Comparison of ENCODE assay signal across 17 cellular contexts in the genomic region with DNA sequence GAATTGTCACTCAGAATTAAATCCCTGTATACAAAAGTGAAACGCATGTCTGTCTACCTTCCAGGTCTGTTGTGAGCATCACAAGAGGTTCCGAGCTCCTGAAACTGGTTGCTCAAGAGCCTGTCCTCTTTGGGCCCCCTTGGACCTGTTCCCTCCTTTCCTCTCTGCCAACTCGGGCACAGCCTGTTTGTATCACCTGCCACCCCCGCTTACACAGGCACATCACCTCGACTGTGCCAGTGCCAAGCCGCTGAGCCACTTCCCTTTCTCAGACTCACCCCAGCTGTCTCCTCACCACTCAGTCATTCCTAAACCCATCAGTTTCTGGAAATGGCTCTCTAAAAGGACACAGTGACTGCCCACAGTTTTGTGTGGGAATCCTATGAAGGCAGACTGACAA. TPM values are rescaled to one million over a fixed set of nuclear protein-coding genes. Genes with fewer than 3 reads are reported as not detected.
DNase-seq lines count a peak whose midpoint lies in the region; ATAC-seq, FAIRE-seq and TF ChIP-seq lines count a peak whose summit lies in the region.
"Had no signal": no experiment of that assay in that cellular context is flagged by ENCODE, and none has a peak within 500 bp of the region (broad histone marks: within the 10 kb centered on the region; RNA-seq: fewer than 3 reads in every experiment).

No MANE protein-coding gene starts in this region.

- peak; percentile 31 to 54 for DNase-seq in activated T-cell treated with anti-CD3 and anti-CD28 coated beads, Interleukin-2, amount 50 U/mL, for 48 hours
- DNase-seq in activated T-cell treated with anti-CD3 and anti-CD28 coated beads, Interleukin-2, amount 50 U/mL, for 1 hour = no peak
- no peak for DNase-seq in GM12891 (ENCODE audit: insufficient read length, low spot score)
- DNase-seq in stimulated activated effector memory CD8-positive, alpha-beta T cell treated with anti-CD3 and anti-CD28 coated beads, Interleukin-12 subunit alpha, Interleukin-12 subunit beta, amount 100 ng/mL, for 72 hours (ENCODE audit: low spot score in 2 of 2) = peak in 1 of 2 donors; percentile 63
- no peak for DNase-seq in GM12892 (ENCODE audit: insufficient read length)
- DNase-seq in stomach = no peak
- DNase-seq: activated gamma-delta T cell treated with Interleukin-2 at 50 U/mL for 16 hours, colonic mucosa, H7, NCI-H1105 treated with DMSO at 0.1 percent for 48 hours, NCI-H2171 treated with DMSO at 0.1 percent for 48 hours had no signal

- TF ChIP-seq POLR2A in GM12891 (IDR thresholded peaks at IDR 0.05; ENCODE audit: low read depth, low read length) (no peak), GM12892 (IDR thresholded peaks at IDR 0.05; ENCODE audit: low read depth, low read length) (no peak), stomach (IDR thresholded peaks at IDR 0.05) (no peak)

- H3K36me3 Mint-ChIP-seq in activated T-helper 17 cell treated with anti-CD3 and anti-CD28 coated beads, Interleukin-2, amount 50 U/mL, for 72 hours (ENCODE audit: low read depth) = no peaks in the 10 kb centered on the region
- H3K36me3 Mint-ChIP-seq in stimulated activated effector memory CD8-positive, alpha-beta T cell treated with anti-CD3 and anti-CD28 coated beads, Interleukin-12 subunit alpha, Interleukin-12 subunit beta, amount 100 ng/mL, for 72 hours = no peaks in the 10 kb centered on the region

- H3K9me3 Mint-ChIP-seq in activated T-helper 17 cell treated with anti-CD3 and anti-CD28 coated beads, Interleukin-2, amount 50 U/mL, for 72 hours = no peaks in the 10 kb centered on the region
- H3K9me3 Mint-ChIP-seq in stimulated activated effector memory CD8-positive, alpha-beta T cell treated with anti-CD3 and anti-CD28 coated beads, Interleukin-12 subunit alpha, Interleukin-12 subunit beta, amount 100 ng/mL, for 72 hours = no peaks in the 10 kb centered on the region

- H3K27me3 ChIP-seq in stomach = peaks cover 0 to 43% (median 13%) of the 10 kb centered on the region in 3 donors

- peaks cover 12% of the 10 kb centered on the region for H3K4me1 Mint-ChIP-seq in activated T-helper 17 cell treated with anti-CD3 and anti-CD28 coated beads, Interleukin-2, amount 50 U/mL, for 72 hours
- H3K4me1 Mint-ChIP-seq in stimulated activated effector memory CD8-positive, alpha-beta T cell treated with anti-CD3 and anti-CD28 coated beads, Interleukin-12 subunit alpha, Interleukin-12 subunit beta, amount 100 ng/mL, for 72 hours = peaks cover 32% of the 10 kb centered on the region

- peak; percentile 23 for ATAC-seq in activated T-helper 17 cell treated with anti-CD3 and anti-CD28 coated beads, Interleukin-2, amount 50 U/mL, for 72 hours (replicated peaks)
- no peak for ATAC-seq in stimulated activated effector memory CD8-positive, alpha-beta T cell treated with anti-CD3 and anti-CD28 coated beads, Interleukin-12 subunit alpha, Interleukin-12 subunit beta, amount 100 ng/mL, for 72 hours
- no peak for ATAC-seq in GM18868 (IDR thresholded peaks at IDR 0.05; ENCODE audit: unreplicated experiment)
- ATAC-seq: right cardiac atrium had no signal

- no peaks in the 10 kb centered on the region for H3K36me3 ChIP-seq in stomach
- H3K36me3 ChIP-seq: colonic mucosa, neutrophil had no signal

- peak; percentile 72 for FAIRE-seq in GM12891 (lab: Jason Lieb, UNC)
- no peak for FAIRE-seq in GM12892 (lab: Jason Lieb, UNC)
- FAIRE-seq: TTC549 had no signal

- H3K9me3 ChIP-seq in stomach = no peaks in the 10 kb centered on the region
- H3K9me3 ChIP-seq: colonic mucosa, neutrophil had no signal

- no peak for TF ChIP-seq CTCF in stomach (IDR thresholded peaks at IDR 0.05)

- WGBS in stomach, 5 donors = 66 to 77% (median 76%) methylated on average over 6 of the region's 6 CpGs

- peaks cover 36% of the 10 kb centered on the region for H3K27me3 Mint-ChIP-seq in activated T-helper 17 cell treated with anti-CD3 and anti-CD28 coated beads, Interleukin-2, amount 50 U/mL, for 72 hours

- H3K4me3 Mint-ChIP-seq in activated T-helper 17 cell treated with anti-CD3 and anti-CD28 coated beads, Interleukin-2, amount 50 U/mL, for 72 hours = peak overlapping the region; percentile 28
- H3K4me3 Mint-ChIP-seq in stimulated activated effector memory CD8-positive, alpha-beta T cell treated with anti-CD3 and anti-CD28 coated beads, Interleukin-12 subunit alpha, Interleukin-12 subunit beta, amount 100 ng/mL, for 72 hours = peak overlapping the region; percentile 3

- no peak overlapping the region for H3K27ac ChIP-seq in stomach
- H3K27ac ChIP-seq: colonic mucosa, neutrophil, RWPE1 had no signal

- TF ChIP-seq EP300 in stomach (IDR thresholded peaks at IDR 0.05) = no peak

- no peak overlapping the region for H3K4me3 ChIP-seq in stomach
- H3K4me3 ChIP-seq: colonic mucosa had no signal

- intact Hi-C loops in stomach (cut with DNase I; ENCODE audit: low total_unique reads) = no loop called here

- H3K27ac Mint-ChIP-seq in activated T-helper 17 cell treated with anti-CD3 and anti-CD28 coated beads, Interleukin-2, amount 50 U/mL, for 72 hours = no peak overlapping the region
- H3K27ac Mint-ChIP-seq in stimulated activated effector memory CD8-positive, alpha-beta T cell treated with anti-CD3 and anti-CD28 coated beads, Interleukin-12 subunit alpha, Interleukin-12 subunit beta, amount 100 ng/mL, for 72 hours = no peak overlapping the region

- peaks cover 17 to 27% (median 24%) of the 10 kb centered on the region in 4 donors for H3K4me1 ChIP-seq in stomach

TF ChIP-seq in GM12891, 5 proteins besides CTCF, POLR2A, EP300 and RAD21:
- TF ChIP-seq SPI1 (IDR thresholded peaks at IDR 0.05; ENCODE audit: low read depth, low read length) (peak; percentile 76), TAF1 (IDR thresholded peaks at IDR 0.05; ENCODE audit: low read depth, low read length) (no peak), PAX5 (IDR thresholded peaks at IDR 0.05; ENCODE audit: insufficient read depth, low read length, severe bottlenecking) (no peak), POLR2AphosphoS5 (IDR thresholded peaks at IDR 0.05; ENCODE audit: low read depth, low read length) (no peak), POU2F2 (IDR thresholded peaks at IDR 0.05; ENCODE audit: low read depth, low read length) (no peak)

RNA-seq across cellular contexts. Expression of gene EFR3B, which starts 3.1 kb away (rescaled TPM):
- 4.2 TPM for polyA plus RNA-seq in GM12891 (2012; ENCODE audit: low read depth, missing spikeins)
- under 1 TPM; 0.24 to 0.40 TPM for total RNA-seq in activated T-helper 17 cell treated with anti-CD3 and anti-CD28 coated beads, Interleukin-2, amount 50 U/mL, for 72 hours
- 5.2 TPM for polyA plus RNA-seq in GM12892 (2012; ENCODE audit: missing spikeins)
- 1 to 10 TPM in 3 of 5 donors, under 1 TPM in 1, not detected in 1; 0.58 to 4.5 (median 2.0) TPM for total RNA-seq in stomach
- polyA plus RNA-seq in stomach = under 1 TPM; 0.10 to 0.31 (median 0.15) TPM

Comparison
In these comparisons a context has a peak if more than half of its experiments do, and no peak if none do; other contexts are left out.
1. DNase-seq: peak in activated T-cell treated with anti-CD3 and anti-CD28 coated beads, Interleukin-2, amount 50 U/mL, for 48 hours (2 of 2); none in activated T-cell treated with anti-CD3 and anti-CD28 coated beads, Interleukin-2, amount 50 U/mL, for 1 hour (single experiment), GM12891 (single experiment), GM12892 (single experiment) and stomach (single experiment).